Comparison of ENCODE assay signal across 1 cellular context in the genomic region with DNA sequence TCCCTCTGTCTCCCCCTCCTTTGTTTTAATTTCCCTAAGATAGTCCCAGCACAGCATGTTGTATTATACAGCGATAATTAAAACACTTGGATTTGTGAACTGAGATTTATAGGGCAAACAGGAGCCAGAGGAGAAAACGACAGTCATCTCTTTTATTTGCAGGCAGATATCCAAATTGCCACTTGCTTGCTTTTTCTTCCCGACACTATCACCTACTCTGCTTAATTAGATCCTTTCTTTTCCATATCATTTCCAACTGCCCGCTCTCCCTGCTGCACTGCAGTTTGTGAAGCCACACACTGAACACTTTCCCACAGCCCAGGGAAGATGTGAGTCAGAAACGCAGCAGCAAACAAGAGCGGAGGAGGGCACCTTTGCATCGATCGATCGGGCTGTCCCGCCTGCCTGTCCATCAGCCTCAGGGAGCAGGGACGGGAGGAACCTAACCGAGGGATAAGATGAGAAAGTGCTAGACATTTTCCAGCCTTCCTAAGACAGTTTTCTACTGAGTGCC.
TF ChIP-seq lines count a peak whose summit lies in the region.

No MANE protein-coding gene starts in this region.

TF ChIP-seq in HepG2, 621 proteins besides CTCF, POLR2A, EP300 and RAD21 (continued from another document and continues in another):
- TF ChIP-seq, protein P1, sequence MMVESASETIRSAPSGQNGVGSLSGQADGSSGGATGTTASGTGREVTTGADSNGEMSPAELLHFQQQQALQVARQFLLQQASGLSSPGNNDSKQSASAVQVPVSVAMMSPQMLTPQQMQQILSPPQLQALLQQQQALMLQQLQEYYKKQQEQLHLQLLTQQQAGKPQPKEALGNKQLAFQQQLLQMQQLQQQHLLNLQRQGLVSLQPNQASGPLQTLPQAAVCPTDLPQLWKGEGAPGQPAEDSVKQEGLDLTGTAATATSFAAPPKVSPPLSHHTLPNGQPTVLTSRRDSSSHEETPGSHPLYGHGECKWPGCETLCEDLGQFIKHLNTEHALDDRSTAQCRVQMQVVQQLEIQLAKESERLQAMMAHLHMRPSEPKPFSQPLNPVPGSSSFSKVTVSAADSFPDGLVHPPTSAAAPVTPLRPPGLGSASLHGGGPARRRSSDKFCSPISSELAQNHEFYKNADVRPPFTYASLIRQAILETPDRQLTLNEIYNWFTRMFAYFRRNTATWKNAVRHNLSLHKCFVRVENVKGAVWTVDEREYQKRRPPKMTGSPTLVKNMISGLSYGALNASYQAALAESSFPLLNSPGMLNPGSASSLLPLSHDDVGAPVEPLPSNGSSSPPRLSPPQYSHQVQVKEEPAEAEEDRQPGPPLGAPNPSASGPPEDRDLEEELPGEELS (CRISPR knock-in tag; IDR thresholded peaks at IDR 0.05) = peak; percentile 93
- TF ChIP-seq BRD4 (CRISPR knock-in tag; IDR thresholded peaks at IDR 0.05) (peak; percentile 87), ZNF720 (CRISPR knock-in tag; IDR thresholded peaks at IDR 0.05) (no peak), SSRP1 (CRISPR knock-in tag; IDR thresholded peaks at IDR 0.05) (no peak), ARNTL (CRISPR knock-in tag; IDR thresholded peaks at IDR 0.05) (no peak), SOX13 (IDR thresholded peaks at IDR 0.05) (0 out of 2 replicates have a peak, but pooled peaks have one; percentile 20), SOX13 (CRISPR knock-in tag; conservative IDR thresholded peaks at IDR 0.05 in 1 of 2, IDR thresholded peaks at IDR 0.05 in 1 of 2) (peak in 1 of 2 experiments; percentile 79; a peak in 2 of 4 replicates), SMC3 (IDR thresholded peaks at IDR 0.05; ENCODE audit: low read length) (0 out of 2 replicates have a peak, but pooled peaks have one; percentile 5), XRCC5 (optimal IDR thresholded peaks at IDR 0.05; ENCODE audit: low read length) (peak; percentile 37), RFX5 (IDR thresholded peaks at IDR 0.05; ENCODE audit: low read depth, low read length) (no peak), HMGA1 (CRISPR knock-in tag; conservative IDR thresholded peaks at IDR 0.05) (no peak), ZNF331 (CRISPR knock-in tag; IDR thresholded peaks at IDR 0.05) (peak; percentile 87), ZNF761 (CRISPR knock-in tag; conservative IDR thresholded peaks at IDR 0.05) (0 out of 2 replicates have a peak, but pooled peaks have one; percentile 57), MEF2D (CRISPR knock-in tag; IDR thresholded peaks at IDR 0.05) (peak; percentile 70; the same call in 1 of the 2 replicates), ZNF121 (CRISPR knock-in tag; IDR thresholded peaks at IDR 0.05) (no peak), ATM (IDR thresholded peaks at IDR 0.05; ENCODE audit: borderline replicate concordance) (no peak), CEBPG (CRISPR knock-in tag; IDR thresholded peaks at IDR 0.05) (peak; percentile 54), REPIN1 (CRISPR knock-in tag; IDR thresholded peaks at IDR 0.05; ENCODE audit: borderline replicate concordance, low read depth) (peak; percentile 40; the same call in 1 of the 2 replicates), NR2F1 (CRISPR knock-in tag; IDR thresholded peaks at IDR 0.05) (no peak), POGZ (CRISPR knock-in tag; IDR thresholded peaks at IDR 0.05) (peak; percentile 79), SETDB1 (CRISPR knock-in tag; IDR thresholded peaks at IDR 0.05; ENCODE audit: borderline replicate concordance) (no peak), ZNF878 (CRISPR knock-in tag; IDR thresholded peaks at IDR 0.05) (no peak), ZMYM3 (CRISPR knock-in tag; IDR thresholded peaks at IDR 0.05) (peak; percentile 96), ZNF556 (CRISPR knock-in tag; IDR thresholded peaks at IDR 0.05; ENCODE audit: borderline replicate concordance) (peak; percentile 90; the same call in 1 of the 2 replicates)
- TF ChIP-seq, protein P2, sequence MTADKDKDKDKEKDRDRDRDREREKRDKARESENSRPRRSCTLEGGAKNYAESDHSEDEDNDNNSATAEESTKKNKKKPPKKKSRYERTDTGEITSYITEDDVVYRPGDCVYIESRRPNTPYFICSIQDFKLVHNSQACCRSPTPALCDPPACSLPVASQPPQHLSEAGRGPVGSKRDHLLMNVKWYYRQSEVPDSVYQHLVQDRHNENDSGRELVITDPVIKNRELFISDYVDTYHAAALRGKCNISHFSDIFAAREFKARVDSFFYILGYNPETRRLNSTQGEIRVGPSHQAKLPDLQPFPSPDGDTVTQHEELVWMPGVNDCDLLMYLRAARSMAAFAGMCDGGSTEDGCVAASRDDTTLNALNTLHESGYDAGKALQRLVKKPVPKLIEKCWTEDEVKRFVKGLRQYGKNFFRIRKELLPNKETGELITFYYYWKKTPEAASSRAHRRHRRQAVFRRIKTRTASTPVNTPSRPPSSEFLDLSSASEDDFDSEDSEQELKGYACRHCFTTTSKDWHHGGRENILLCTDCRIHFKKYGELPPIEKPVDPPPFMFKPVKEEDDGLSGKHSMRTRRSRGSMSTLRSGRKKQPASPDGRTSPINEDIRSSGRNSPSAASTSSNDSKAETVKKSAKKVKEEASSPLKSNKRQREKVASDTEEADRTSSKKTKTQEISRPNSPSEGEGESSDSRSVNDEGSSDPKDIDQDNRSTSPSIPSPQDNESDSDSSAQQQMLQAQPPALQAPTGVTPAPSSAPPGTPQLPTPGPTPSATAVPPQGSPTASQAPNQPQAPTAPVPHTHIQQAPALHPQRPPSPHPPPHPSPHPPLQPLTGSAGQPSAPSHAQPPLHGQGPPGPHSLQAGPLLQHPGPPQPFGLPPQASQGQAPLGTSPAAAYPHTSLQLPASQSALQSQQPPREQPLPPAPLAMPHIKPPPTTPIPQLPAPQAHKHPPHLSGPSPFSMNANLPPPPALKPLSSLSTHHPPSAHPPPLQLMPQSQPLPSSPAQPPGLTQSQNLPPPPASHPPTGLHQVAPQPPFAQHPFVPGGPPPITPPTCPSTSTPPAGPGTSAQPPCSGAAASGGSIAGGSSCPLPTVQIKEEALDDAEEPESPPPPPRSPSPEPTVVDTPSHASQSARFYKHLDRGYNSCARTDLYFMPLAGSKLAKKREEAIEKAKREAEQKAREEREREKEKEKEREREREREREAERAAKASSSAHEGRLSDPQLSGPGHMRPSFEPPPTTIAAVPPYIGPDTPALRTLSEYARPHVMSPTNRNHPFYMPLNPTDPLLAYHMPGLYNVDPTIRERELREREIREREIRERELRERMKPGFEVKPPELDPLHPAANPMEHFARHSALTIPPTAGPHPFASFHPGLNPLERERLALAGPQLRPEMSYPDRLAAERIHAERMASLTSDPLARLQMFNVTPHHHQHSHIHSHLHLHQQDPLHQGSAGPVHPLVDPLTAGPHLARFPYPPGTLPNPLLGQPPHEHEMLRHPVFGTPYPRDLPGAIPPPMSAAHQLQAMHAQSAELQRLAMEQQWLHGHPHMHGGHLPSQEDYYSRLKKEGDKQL (CRISPR knock-in tag; IDR thresholded peaks at IDR 0.05; ENCODE audit: low read depth) = peak; percentile 41; the same call in 1 of the 2 replicates
- TF ChIP-seq, protein P3, sequence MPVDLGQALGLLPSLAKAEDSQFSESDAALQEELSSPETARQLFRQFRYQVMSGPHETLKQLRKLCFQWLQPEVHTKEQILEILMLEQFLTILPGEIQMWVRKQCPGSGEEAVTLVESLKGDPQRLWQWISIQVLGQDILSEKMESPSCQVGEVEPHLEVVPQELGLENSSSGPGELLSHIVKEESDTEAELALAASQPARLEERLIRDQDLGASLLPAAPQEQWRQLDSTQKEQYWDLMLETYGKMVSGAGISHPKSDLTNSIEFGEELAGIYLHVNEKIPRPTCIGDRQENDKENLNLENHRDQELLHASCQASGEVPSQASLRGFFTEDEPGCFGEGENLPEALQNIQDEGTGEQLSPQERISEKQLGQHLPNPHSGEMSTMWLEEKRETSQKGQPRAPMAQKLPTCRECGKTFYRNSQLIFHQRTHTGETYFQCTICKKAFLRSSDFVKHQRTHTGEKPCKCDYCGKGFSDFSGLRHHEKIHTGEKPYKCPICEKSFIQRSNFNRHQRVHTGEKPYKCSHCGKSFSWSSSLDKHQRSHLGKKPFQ (CRISPR knock-in tag; IDR thresholded peaks at IDR 0.05; ENCODE audit: insufficient replicate concordance) = peak; percentile 61
- TF ChIP-seq, protein P4, sequence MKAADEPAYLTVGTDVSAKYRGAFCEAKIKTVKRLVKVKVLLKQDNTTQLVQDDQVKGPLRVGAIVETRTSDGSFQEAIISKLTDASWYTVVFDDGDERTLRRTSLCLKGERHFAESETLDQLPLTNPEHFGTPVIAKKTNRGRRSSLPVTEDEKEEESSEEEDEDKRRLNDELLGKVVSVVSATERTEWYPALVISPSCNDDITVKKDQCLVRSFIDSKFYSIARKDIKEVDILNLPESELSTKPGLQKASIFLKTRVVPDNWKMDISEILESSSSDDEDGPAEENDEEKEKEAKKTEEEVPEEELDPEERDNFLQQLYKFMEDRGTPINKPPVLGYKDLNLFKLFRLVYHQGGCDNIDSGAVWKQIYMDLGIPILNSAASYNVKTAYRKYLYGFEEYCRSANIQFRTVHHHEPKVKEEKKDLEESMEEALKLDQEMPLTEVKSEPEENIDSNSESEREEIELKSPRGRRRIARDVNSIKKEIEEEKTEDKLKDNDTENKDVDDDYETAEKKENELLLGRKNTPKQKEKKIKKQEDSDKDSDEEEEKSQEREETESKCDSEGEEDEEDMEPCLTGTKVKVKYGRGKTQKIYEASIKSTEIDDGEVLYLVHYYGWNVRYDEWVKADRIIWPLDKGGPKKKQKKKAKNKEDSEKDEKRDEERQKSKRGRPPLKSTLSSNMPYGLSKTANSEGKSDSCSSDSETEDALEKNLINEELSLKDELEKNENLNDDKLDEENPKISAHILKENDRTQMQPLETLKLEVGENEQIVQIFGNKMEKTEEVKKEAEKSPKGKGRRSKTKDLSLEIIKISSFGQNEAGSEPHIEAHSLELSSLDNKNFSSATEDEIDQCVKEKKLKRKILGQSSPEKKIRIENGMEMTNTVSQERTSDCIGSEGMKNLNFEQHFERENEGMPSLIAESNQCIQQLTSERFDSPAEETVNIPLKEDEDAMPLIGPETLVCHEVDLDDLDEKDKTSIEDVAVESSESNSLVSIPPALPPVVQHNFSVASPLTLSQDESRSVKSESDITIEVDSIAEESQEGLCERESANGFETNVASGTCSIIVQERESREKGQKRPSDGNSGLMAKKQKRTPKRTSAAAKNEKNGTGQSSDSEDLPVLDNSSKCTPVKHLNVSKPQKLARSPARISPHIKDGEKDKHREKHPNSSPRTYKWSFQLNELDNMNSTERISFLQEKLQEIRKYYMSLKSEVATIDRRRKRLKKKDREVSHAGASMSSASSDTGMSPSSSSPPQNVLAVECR (CRISPR knock-in tag; IDR thresholded peaks at IDR 0.05; ENCODE audit: borderline replicate concordance) = peak; percentile 58; the same call in 1 of the 2 replicates
- TF ChIP-seq, protein P5, sequence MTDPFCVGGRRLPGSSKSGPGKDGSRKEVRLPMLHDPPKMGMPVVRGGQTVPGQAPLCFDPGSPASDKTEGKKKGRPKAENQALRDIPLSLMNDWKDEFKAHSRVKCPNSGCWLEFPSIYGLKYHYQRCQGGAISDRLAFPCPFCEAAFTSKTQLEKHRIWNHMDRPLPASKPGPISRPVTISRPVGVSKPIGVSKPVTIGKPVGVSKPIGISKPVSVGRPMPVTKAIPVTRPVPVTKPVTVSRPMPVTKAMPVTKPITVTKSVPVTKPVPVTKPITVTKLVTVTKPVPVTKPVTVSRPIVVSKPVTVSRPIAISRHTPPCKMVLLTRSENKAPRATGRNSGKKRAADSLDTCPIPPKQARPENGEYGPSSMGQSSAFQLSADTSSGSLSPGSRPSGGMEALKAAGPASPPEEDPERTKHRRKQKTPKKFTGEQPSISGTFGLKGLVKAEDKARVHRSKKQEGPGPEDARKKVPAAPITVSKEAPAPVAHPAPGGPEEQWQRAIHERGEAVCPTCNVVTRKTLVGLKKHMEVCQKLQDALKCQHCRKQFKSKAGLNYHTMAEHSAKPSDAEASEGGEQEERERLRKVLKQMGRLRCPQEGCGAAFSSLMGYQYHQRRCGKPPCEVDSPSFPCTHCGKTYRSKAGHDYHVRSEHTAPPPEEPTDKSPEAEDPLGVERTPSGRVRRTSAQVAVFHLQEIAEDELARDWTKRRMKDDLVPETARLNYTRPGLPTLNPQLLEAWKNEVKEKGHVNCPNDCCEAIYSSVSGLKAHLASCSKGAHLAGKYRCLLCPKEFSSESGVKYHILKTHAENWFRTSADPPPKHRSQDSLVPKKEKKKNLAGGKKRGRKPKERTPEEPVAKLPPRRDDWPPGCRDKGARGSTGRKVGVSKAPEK (CRISPR knock-in tag; IDR thresholded peaks at IDR 0.05; ENCODE audit: borderline replicate concordance) = peak; percentile 61; the same call in 1 of the 2 replicates
- TF ChIP-seq, protein P6, sequence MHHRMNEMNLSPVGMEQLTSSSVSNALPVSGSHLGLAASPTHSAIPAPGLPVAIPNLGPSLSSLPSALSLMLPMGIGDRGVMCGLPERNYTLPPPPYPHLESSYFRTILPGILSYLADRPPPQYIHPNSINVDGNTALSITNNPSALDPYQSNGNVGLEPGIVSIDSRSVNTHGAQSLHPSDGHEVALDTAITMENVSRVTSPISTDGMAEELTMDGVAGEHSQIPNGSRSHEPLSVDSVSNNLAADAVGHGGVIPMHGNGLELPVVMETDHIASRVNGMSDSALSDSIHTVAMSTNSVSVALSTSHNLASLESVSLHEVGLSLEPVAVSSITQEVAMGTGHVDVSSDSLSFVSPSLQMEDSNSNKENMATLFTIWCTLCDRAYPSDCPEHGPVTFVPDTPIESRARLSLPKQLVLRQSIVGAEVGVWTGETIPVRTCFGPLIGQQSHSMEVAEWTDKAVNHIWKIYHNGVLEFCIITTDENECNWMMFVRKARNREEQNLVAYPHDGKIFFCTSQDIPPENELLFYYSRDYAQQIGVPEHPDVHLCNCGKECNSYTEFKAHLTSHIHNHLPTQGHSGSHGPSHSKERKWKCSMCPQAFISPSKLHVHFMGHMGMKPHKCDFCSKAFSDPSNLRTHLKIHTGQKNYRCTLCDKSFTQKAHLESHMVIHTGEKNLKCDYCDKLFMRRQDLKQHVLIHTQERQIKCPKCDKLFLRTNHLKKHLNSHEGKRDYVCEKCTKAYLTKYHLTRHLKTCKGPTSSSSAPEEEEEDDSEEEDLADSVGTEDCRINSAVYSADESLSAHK (CRISPR knock-in tag; IDR thresholded peaks at IDR 0.05; ENCODE audit: borderline replicate concordance) = no peak
- TF ChIP-seq, protein P7, sequence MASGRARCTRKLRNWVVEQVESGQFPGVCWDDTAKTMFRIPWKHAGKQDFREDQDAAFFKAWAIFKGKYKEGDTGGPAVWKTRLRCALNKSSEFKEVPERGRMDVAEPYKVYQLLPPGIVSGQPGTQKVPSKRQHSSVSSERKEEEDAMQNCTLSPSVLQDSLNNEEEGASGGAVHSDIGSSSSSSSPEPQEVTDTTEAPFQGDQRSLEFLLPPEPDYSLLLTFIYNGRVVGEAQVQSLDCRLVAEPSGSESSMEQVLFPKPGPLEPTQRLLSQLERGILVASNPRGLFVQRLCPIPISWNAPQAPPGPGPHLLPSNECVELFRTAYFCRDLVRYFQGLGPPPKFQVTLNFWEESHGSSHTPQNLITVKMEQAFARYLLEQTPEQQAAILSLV (CRISPR knock-in tag; IDR thresholded peaks at IDR 0.05; ENCODE audit: borderline replicate concordance) = no peak
- TF ChIP-seq, protein P8, sequence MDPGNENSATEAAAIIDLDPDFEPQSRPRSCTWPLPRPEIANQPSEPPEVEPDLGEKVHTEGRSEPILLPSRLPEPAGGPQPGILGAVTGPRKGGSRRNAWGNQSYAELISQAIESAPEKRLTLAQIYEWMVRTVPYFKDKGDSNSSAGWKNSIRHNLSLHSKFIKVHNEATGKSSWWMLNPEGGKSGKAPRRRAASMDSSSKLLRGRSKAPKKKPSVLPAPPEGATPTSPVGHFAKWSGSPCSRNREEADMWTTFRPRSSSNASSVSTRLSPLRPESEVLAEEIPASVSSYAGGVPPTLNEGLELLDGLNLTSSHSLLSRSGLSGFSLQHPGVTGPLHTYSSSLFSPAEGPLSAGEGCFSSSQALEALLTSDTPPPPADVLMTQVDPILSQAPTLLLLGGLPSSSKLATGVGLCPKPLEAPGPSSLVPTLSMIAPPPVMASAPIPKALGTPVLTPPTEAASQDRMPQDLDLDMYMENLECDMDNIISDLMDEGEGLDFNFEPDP (CRISPR knock-in tag; conservative IDR thresholded peaks at IDR 0.05) = no peak
- TF ChIP-seq, protein P9, sequence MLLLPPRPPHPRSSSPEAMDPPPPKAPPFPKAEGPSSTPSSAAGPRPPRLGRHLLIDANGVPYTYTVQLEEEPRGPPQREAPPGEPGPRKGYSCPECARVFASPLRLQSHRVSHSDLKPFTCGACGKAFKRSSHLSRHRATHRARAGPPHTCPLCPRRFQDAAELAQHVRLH (CRISPR knock-in tag; IDR thresholded peaks at IDR 0.05; ENCODE audit: borderline replicate concordance, low read depth) = peak; percentile 85; the same call in 1 of the 2 replicates
